In genomic region chr19:5075603-5076002, GRCh38 we compare ENCODE assay signal across 21 cellular contexts.
DNase-seq lines count a peak whose midpoint lies in the region; ATAC-seq, FAIRE-seq and TF ChIP-seq lines count a peak whose summit lies in the region.
"Had no signal": no experiment of that assay in that cellular context is flagged by ENCODE, and none has a peak within 500 bp of the region (broad histone marks: within the 10 kb centered on the region; RNA-seq: fewer than 3 reads in every experiment).

No MANE protein-coding gene starts in this region.

- no peak overlapping the region for H3K4me2 ChIP-seq in HepG2 (ENCODE audit: low read depth, low read length)

- H3K4me1 ChIP-seq in liver (ENCODE audit: control insufficient read depth in 4 of 4, insufficient read depth in 4 of 4, low read length in 3 of 4) (peaks cover 0 to 1% (median 0%) of the 10 kb centered on the region in 4 donors), HepG2 (ENCODE audit: insufficient read depth, low read length) (no peaks in the 10 kb centered on the region), right lobe of liver (no peaks in the 10 kb centered on the region), thyroid gland (no peaks in the 10 kb centered on the region)
- H3K4me1 ChIP-seq: psoas muscle had no signal

- no peak for FAIRE-seq in HepG2 (lab: Jason Lieb, UNC)

- H3K79me2 ChIP-seq in HepG2 (ENCODE audit: insufficient read depth, low read length) = no peaks in the 10 kb centered on the region

- TF ChIP-seq RAD21 in liver (IDR thresholded peaks at IDR 0.05) (no peak), HepG2 (CRISPR knock-in tag; IDR thresholded peaks at IDR 0.05) (no peak)

- DNase-seq in HepG2 (ENCODE audit: low spot score) (no peak), right lobe of liver (no peak), SHP77 (lab: John Stamatoyannopoulos, UW) (no peak), thyroid gland (no peak), Ammon's horn (ENCODE audit: low spot score) (no peak), T-helper 9 cell (no peak)
- DNase-seq in activated CD8-positive, alpha-beta memory T cell treated with anti-CD3 and anti-CD28 coated beads for 48 hours (ENCODE audit: low read depth in 2 of 3, low spot score in 2 of 3) = peak in 2 of 3 experiments; percentile 6 to 17
- DNase-seq: activated CD4-positive, alpha-beta T cell treated with anti-CD3 and anti-CD28 coated beads for 36 hours; CD4-positive, alpha-beta memory T cell; DMS79; dorsolateral prefrontal cortex; erythroblast; foreskin melanocyte; kidney glomerular epithelial cell; NCI-H1092 treated with DMSO at 0.1 percent for 48 hours; NCI-H2081 treated with DMSO at 0.1 percent for 48 hours; NCI-H524; stimulated activated CD4-positive, alpha-beta T cell treated with anti-CD3 and anti-CD28 coated beads, Interleukin-4, amount 100 ng/mL, for 24 hours had no signal

- ATAC-seq in HepG2 (no peak), right lobe of liver (peak in 3 of 4 donors; percentile 2 to 19 (median 6))
- ATAC-seq: activated CD4-positive, alpha-beta T cell treated with anti-CD3 and anti-CD28 coated beads for 36 hours; psoas muscle had no signal

- H3K27ac ChIP-seq in liver (ENCODE audit: low read depth in 1 of 2, low read length in 2 of 2) = peak overlapping the region in 1 of 2 donors; percentile 54
- H3K27ac ChIP-seq in HepG2 (ENCODE audit: extremely low read length, insufficient read depth, low read length) = no peak overlapping the region
- peak overlapping the region in 1 of 3 donors; percentile 1 for H3K27ac ChIP-seq in right lobe of liver
- no peak overlapping the region for H3K27ac ChIP-seq in thyroid gland
- H3K27ac ChIP-seq: dorsolateral prefrontal cortex, psoas muscle, thoracic aorta had no signal

- BruUV-seq in HepG2 (replicated peaks; lab: Mats Ljungman, UMichigan) = no TSS peak

- TF ChIP-seq POLR2A in HepG2 (IDR thresholded peaks at IDR 0.05; ENCODE audit: insufficient read depth in 1 of 2, low read depth in 2 of 2, low read length in 2 of 2) (no peak), right lobe of liver (IDR thresholded peaks at IDR 0.05) (no peak), thyroid gland (IDR thresholded peaks at IDR 0.05) (no peak)

- H3K4me3 ChIP-seq in liver (ENCODE audit: low read depth in 1 of 3, low read length in 3 of 3) (peak overlapping the region in 2 of 3 donors; percentile 5 to 25), HepG2 (replicated peaks in 1 of 3; ENCODE audit: insufficient read depth in 1 of 3, low read depth in 2 of 3, low read length in 3 of 3) (no peak overlapping the region), right lobe of liver (no peak overlapping the region), thyroid gland (replicated peaks in 1 of 3) (no peak overlapping the region)
- H3K4me3 ChIP-seq: dorsolateral prefrontal cortex, psoas muscle, thoracic aorta had no signal

- H3K9me3 ChIP-seq in liver (ENCODE audit: control insufficient read depth in 4 of 4, low read length in 3 of 4) (no peaks in the 10 kb centered on the region), HepG2 (ENCODE audit: low read length) (no peaks in the 10 kb centered on the region), right lobe of liver (no peaks in the 10 kb centered on the region), thyroid gland (no peaks in the 10 kb centered on the region)
- H3K9me3 ChIP-seq: psoas muscle, thoracic aorta had no signal

- TF ChIP-seq CTCF in liver (IDR thresholded peaks at IDR 0.05; ENCODE audit: low read depth, low read length, missing input control) = no peak
- TF ChIP-seq CTCF in HepG2 (CRISPR knock-in tag; IDR thresholded peaks at IDR 0.05) = no peak
- TF ChIP-seq CTCF in right lobe of liver (IDR thresholded peaks at IDR 0.05) = no peak
- TF ChIP-seq CTCF in thyroid gland (IDR thresholded peaks at IDR 0.05) = no peak

- H3K27me3 ChIP-seq in liver (ENCODE audit: control insufficient read depth in 4 of 4, insufficient read depth in 4 of 4, low read length in 3 of 4) (no peaks in the 10 kb centered on the region), HepG2 (ENCODE audit: control insufficient read depth in 1 of 2, insufficient read depth in 2 of 2, low read length in 2 of 2) (no peaks in the 10 kb centered on the region; a peak in 1 of 5 replicates), right lobe of liver (no peaks in the 10 kb centered on the region), thyroid gland (no peaks in the 10 kb centered on the region)
- H3K27me3 ChIP-seq: dorsolateral prefrontal cortex had no signal

- peak overlapping the region in 1 of 2 donors; percentile 0 for H3K9ac ChIP-seq in liver (ENCODE audit: low read depth in 1 of 2, low read length in 2 of 2)
- H3K9ac ChIP-seq in HepG2 (ENCODE audit: insufficient read depth, low read depth, low read length) = no peak overlapping the region

- H3K36me3 ChIP-seq in liver (ENCODE audit: control insufficient read depth in 4 of 4, insufficient read depth in 3 of 4, low read depth in 1 of 4, low read length in 3 of 4) (peaks cover 3 to 45% (median 18%) of the 10 kb centered on the region in 4 donors), HepG2 (replicated peaks in 1 of 2; ENCODE audit: control insufficient read depth in 1 of 2, insufficient read depth in 2 of 2, low read length in 2 of 2) (peaks cover 14 to 55% of the 10 kb centered on the region in 2 experiments), right lobe of liver (peaks cover 0 to 57% (median 2%) of the 10 kb centered on the region in 4 donors), thyroid gland (peaks cover 39 to 44% of the 10 kb centered on the region in 2 donors)

- in situ Hi-C loops in HepG2 (cut with HindIII; ENCODE audit: extremely low pct_ligation_motif_present, low pct_unique_long_range_greater_than_20kb) = no loop called here

- TF ChIP-seq EP300 in HepG2 (IDR thresholded peaks at IDR 0.05; ENCODE audit: low read depth in 2 of 2, low read length in 2 of 2) = no peak
- no peak for TF ChIP-seq EP300 in HepG2 (CRISPR knock-in tag; IDR thresholded peaks at IDR 0.05; ENCODE audit: borderline replicate concordance)

- POLR2A ChIA-PET in HepG2 (lab: Yijun Ruan, JAX) = no interaction called here

- 69% methylated on average over 12 of the region's 12 CpGs for WGBS in liver
- 96% methylated on average over 3 of the region's 12 CpGs for WGBS in HepG2 (ENCODE audit: low lambda C conversion rate)
- 83% methylated on average over 1 of the region's 12 CpGs for WGBS in right lobe of liver (ENCODE audit: insufficient coverage, low coverage, low lambda C conversion rate, missing lambda C conversion rate)
- 98 to 100% methylated on average over 6 of the region's 12 CpGs for WGBS in thyroid gland, 2 donors

- no peak overlapping the region for H2AFZ ChIP-seq in HepG2 (ENCODE audit: low read length)

- CTCF ChIA-PET in HepG2 (lab: Yijun Ruan, JAX; ENCODE audit: low intra/inter-chr PET ratio, low total read pairs) = no interaction called here

- intact Hi-C loops in HepG2 (cut with micrococcal nuclease; ENCODE audit: unreplicated experiment) (no loop called here), right lobe of liver (cut with DNase I) (no loop called here), thyroid gland (cut with DNase I) (no loop called here)

- no peaks in the 10 kb centered on the region for H4K20me1 ChIP-seq in HepG2 (ENCODE audit: insufficient read depth, low read length)

TF ChIP-seq in liver, 16 proteins besides CTCF, POLR2A, EP300 and RAD21:
- TF ChIP-seq FOXA1 (IDR thresholded peaks at IDR 0.05) (no peak), YY1 (IDR thresholded peaks at IDR 0.05) (no peak), HNF4G (IDR thresholded peaks at IDR 0.05) (no peak), ZBTB33 (IDR thresholded peaks at IDR 0.05) (no peak)

TF ChIP-seq in HepG2, 621 proteins besides CTCF, POLR2A, EP300 and RAD21:
- no peak for TF ChIP-seq RNF2 (conservative IDR thresholded peaks at IDR 0.05; ENCODE audit: low read depth)
- TF ChIP-seq, protein P1, sequence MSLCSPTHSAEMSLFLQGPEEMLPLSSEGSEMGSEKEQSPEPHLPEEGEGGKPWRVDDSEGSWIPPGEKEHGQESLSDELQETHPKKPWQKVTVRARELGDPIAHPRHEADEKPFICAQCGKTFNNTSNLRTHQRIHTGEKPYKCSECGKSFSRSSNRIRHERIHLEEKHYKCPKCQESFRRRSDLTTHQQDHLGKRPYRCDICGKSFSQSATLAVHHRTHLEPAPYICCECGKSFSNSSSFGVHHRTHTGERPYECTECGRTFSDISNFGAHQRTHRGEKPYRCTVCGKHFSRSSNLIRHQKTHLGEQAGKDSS (CRISPR knock-in tag; IDR thresholded peaks at IDR 0.05; ENCODE audit: borderline replicate concordance, low read depth) = no peak
- TF ChIP-seq, protein P2, sequence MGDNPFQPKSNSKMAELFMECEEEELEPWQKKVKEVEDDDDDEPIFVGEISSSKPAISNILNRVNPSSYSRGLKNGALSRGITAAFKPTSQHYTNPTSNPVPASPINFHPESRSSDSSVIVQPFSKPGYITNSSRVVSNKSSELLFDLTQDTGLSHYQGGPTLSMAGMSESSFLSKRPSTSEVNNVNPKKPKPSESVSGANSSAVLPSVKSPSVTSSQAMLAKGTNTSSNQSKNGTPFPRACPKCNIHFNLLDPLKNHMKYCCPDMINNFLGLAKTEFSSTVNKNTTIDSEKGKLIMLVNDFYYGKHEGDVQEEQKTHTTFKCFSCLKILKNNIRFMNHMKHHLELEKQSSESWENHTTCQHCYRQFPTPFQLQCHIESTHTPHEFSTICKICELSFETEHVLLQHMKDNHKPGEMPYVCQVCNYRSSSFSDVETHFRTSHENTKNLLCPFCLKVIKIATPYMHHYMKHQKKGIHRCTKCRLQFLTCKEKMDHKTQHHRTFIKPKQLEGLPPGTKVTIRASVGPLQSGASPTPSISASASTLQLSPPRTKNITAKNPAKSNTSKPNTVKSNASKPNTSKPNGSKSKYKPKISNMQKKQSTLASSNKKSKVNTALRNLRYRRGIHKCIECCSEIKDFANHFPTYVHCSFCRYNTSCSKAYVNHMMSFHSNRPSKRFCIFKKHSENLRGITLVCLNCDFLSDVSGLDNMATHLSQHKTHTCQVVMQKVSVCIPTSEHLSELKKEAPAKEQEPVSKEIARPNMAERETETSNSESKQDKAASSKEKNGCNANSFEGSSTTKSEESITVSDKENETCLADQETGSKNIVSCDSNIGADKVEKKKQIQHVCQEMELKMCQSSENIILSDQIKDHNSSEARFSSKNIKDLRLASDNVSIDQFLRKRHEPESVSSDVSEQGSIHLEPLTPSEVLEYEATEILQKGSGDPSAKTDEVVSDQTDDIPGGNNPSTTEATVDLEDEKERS (CRISPR knock-in tag; IDR thresholded peaks at IDR 0.05) = no peak
- no peak for TF ChIP-seq ZNF251 (CRISPR knock-in tag; IDR thresholded peaks at IDR 0.05)

Comparison
In these comparisons a context has a peak if more than half of its experiments do, and no peak if none do; other contexts are left out.
1. H3K4me3 ChIP-seq: peak in liver (2 of 3); none in HepG2 (0 of 3), right lobe of liver (0 of 3) and thyroid gland (0 of 3).
2. DNase-seq: peak in activated CD8-positive, alpha-beta memory T cell treated with anti-CD3 and anti-CD28 coated beads for 48 hours (2 of 3); none in HepG2 (single experiment), right lobe of liver (0 of 3), SHP77 (0 of 2), thyroid gland (0 of 2), Ammon's horn (single experiment) and T-helper 9 cell (single experiment).